In the genomic region with DNA sequence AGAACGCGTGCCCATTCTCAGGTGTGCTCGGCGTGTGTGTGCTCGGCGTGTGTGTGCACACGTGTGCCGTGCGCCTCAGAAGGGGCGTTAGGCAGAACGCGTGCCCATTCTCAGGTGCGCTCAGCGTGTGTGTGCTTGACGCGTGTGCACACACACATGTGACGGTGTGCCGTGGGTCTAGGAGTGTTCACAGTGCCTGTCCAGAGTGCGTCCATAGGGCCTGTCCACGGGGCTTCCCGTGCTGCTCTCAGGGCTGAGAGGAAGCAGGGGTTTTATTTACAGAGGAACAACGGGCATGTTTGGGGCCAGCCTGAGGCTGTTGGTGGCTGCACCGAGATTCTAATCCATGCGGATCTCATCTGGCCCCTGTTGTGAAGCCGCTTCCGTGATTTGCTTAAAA, we compare ENCODE assay signal across 16 cellular contexts. TPM values are rescaled to one million over a fixed set of nuclear protein-coding genes. Genes with fewer than 3 reads are reported as not detected.
"Had no signal": no experiment of that assay in that cellular context is flagged by ENCODE, and none has a peak within 500 bp of the region (broad histone marks: within the 10 kb centered on the region; RNA-seq: fewer than 3 reads in every experiment).

No MANE protein-coding gene starts in this region.

- H3K9me3 Mint-ChIP-seq: activated T-cell treated with anti-CD3 and anti-CD28 coated beads, Interleukin-2, amount 50 U/mL, for 72 hours had no signal

- H3K9me3 ChIP-seq: ascending aorta, gastrocnemius medialis, left ventricle myocardium inferior, ovary, tibial artery had no signal

- H3K27me3 Mint-ChIP-seq: T-helper 17 cell had no signal

- DNase-seq: activated naive CD4-positive, alpha-beta T cell; activated T-cell treated with anti-CD3 and anti-CD28 coated beads, Interleukin-2, amount 50 U/mL, for 72 hours; effector memory CD4-positive, alpha-beta T cell; gastrocnemius medialis; islet precursor cell; left ventricle myocardium inferior; mesendoderm; stimulated activated CD4-positive, alpha-beta T cell treated with anti-CD3 and anti-CD28 coated beads, Interleukin-15, amount 100 ng/mL, for 24 hours; stimulated activated CD4-positive, alpha-beta T cell treated with anti-CD3 and anti-CD28 coated beads, Interleukin-4, amount 100 ng/mL, for 24 hours; T-helper 17 cell; tibial artery had no signal

- H3K4me3 ChIP-seq: ascending aorta, coronary artery, gastrocnemius medialis, left ventricle myocardium inferior, ovary, tibial artery had no signal

- H3K27ac Mint-ChIP-seq: activated T-cell treated with anti-CD3 and anti-CD28 coated beads, Interleukin-2, amount 50 U/mL, for 72 hours; T-helper 17 cell had no signal

- H3K4me3 Mint-ChIP-seq: activated T-cell treated with anti-CD3 and anti-CD28 coated beads, Interleukin-2, amount 50 U/mL, for 72 hours; T-helper 17 cell had no signal

- H3K36me3 ChIP-seq: ovary had no signal

- H3K4me1 Mint-ChIP-seq: T-helper 17 cell had no signal

- H3K27ac ChIP-seq: ascending aorta, coronary artery, epithelial cell of prostate, gastrocnemius medialis, left ventricle myocardium inferior, ovary, tibial artery had no signal

- ATAC-seq: activated CD4-positive, CD25-positive, alpha-beta regulatory T cell treated with anti-CD3 and anti-CD28 coated beads, Interleukin-2, amount 50 U/mL, for 24 hours; activated T-cell treated with anti-CD3 and anti-CD28 coated beads, Interleukin-2, amount 50 U/mL, for 72 hours; T-helper 17 cell had no signal

- H3K27me3 ChIP-seq: ascending aorta, gastrocnemius medialis, ovary, tibial artery had no signal

- H3K4me1 ChIP-seq: ascending aorta, gastrocnemius medialis, tibial artery had no signal

RNA-seq across cellular contexts. Expression of a gene that starts 14.2 kb away (rescaled TPM):
- total RNA-seq: ascending aorta had no signal
